Comparison of ENCODE assay signal across 8 cellular contexts in the genomic region with DNA sequence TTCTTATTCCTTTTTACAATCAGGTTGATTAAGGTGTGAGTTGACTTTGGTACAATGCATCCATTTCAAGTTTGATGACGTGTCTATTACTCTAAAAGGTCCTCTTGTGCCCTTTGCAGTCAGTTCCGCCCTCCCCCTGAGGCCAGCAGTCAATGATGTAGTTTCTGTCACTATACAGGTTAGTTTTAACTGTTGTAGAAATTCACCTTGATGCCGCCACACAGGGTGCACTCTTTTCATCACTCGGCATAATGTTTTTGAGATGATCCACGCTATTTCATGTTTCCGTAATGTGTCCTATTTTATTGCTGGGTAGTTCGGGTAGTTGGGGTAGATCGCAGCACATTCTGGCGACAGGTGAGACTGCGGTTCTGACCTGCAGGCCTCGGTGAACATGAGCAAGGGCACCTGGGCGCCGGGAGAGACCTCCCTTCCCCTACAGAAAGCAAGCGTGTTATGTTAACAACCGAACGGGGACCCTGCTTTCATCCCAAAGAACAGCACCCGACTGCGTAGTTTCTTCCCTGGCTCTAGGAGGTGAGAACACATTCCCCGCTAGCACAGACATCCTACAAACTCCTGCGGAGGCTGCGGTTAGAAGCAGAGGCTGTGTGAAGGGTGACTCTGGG. TPM values are rescaled to one million over a fixed set of nuclear protein-coding genes. Genes with fewer than 3 reads are reported as not detected.
DNase-seq lines count a peak whose midpoint lies in the region; ATAC-seq and TF ChIP-seq lines count a peak whose summit lies in the region.
"Not testable (repeated sequence)": the region's sequence is repeated elsewhere in the genome, so short reads cannot be mapped to it uniquely, and the experiment has no call there.

No MANE protein-coding gene starts in this region.

- peak overlapping the region; percentile 89 for H3K4me3 Mint-ChIP-seq in T-helper 2 cell treated with Interferon-gamma antibody and Interleukin-4, amounts not matched to agents 5 μg/mL and 100 μg/mL, for 36 hours
- H3K4me3 Mint-ChIP-seq in brain, result peak overlapping the region; percentile 86 to 91 (median 90)
- H3K4me3 Mint-ChIP-seq in natural killer cell treated with Interleukin-12 subunit alpha and Interleukin-12 subunit beta and Interleukin-15 and Interleukin-18, amount 100 ng/mL, for 72 hours, result peak overlapping the region; percentile 84

- H3K4me3 ChIP-seq in DOHH2 (ENCODE audit: low read length) (peak overlapping the region; percentile 57), HEK293 (ENCODE audit: low read depth, low read length) (peak overlapping the region; percentile 30; the same call in 1 of the 2 replicates), thyroid gland (replicated peaks in 1 of 3) (peak overlapping the region in 2 of 3 donors; percentile 3 to 40)

- H3K4me1 ChIP-seq in DOHH2 (ENCODE audit: control insufficient read depth, low read length); HEK293 (ENCODE audit: control insufficient read depth, insufficient read depth, low read length); foreskin keratinocyte; thyroid gland: not testable (repeated sequence)

- CTCF ChIA-PET in HEK293 (lab: Yijun Ruan, JAX), result not testable (repeated sequence)

- peak overlapping the region; percentile 53 for H3K4me2 ChIP-seq in DOHH2 (ENCODE audit: low read length)

- peak; percentile 17 for ATAC-seq in HG03457 (IDR thresholded peaks at IDR 0.05; ENCODE audit: unreplicated experiment)
- peak; percentile 36 for ATAC-seq in foreskin keratinocyte
- ATAC-seq in natural killer cell treated with Interleukin-12 subunit alpha and Interleukin-12 subunit beta and Interleukin-15 and Interleukin-18, amount 100 ng/mL, for 72 hours, result not testable (repeated sequence)

- H3K27me3 Mint-ChIP-seq in T-helper 2 cell treated with Interferon-gamma antibody and Interleukin-4, amounts not matched to agents 5 μg/mL and 100 μg/mL, for 36 hours (ENCODE audit: low read depth), result peaks cover 17% of the 10 kb centered on the region
- H3K27me3 Mint-ChIP-seq in brain, result peaks cover 56% of the 10 kb centered on the region
- not testable (repeated sequence) for H3K27me3 Mint-ChIP-seq in natural killer cell treated with Interleukin-12 subunit alpha and Interleukin-12 subunit beta and Interleukin-15 and Interleukin-18, amount 100 ng/mL, for 72 hours

- peak overlapping the region; percentile 54 for H3K27ac ChIP-seq in DOHH2 (ENCODE audit: low read depth, low read length)
- H3K27ac ChIP-seq in HEK293 (ENCODE audit: extremely low read depth, low read depth, low read length), result peak overlapping the region; percentile 84; the same call in 1 of the 2 replicates
- not testable (repeated sequence) for H3K27ac ChIP-seq in foreskin keratinocyte, thyroid gland

- not testable (repeated sequence) for H3K27me3 ChIP-seq in DOHH2 (ENCODE audit: control insufficient read depth, low read length); foreskin keratinocyte; thyroid gland

- not testable (repeated sequence) for H3K79me2 ChIP-seq in DOHH2 (ENCODE audit: control insufficient read depth, low read length)

- not testable (repeated sequence) for H3F3A ChIP-seq in DOHH2 (ENCODE audit: control insufficient read depth, insufficient read depth)

- WGBS in thyroid gland, 2 donors, result 28 to 42% methylated on average over 5 to 7 of the region's 21 CpGs

- H4K20me1 ChIP-seq in DOHH2 (ENCODE audit: control insufficient read depth, insufficient read depth, low read depth, low read length), result not testable (repeated sequence)

- not testable (repeated sequence) for H3K9me2 ChIP-seq in DOHH2 (replicated peaks; ENCODE audit: control insufficient read depth, low read length)

- not testable (repeated sequence) for H3K4me1 Mint-ChIP-seq in T-helper 2 cell treated with Interferon-gamma antibody and Interleukin-4, amounts not matched to agents 5 μg/mL and 100 μg/mL, for 36 hours (ENCODE audit: low read depth); brain; natural killer cell treated with Interleukin-12 subunit alpha and Interleukin-12 subunit beta and Interleukin-15 and Interleukin-18, amount 100 ng/mL, for 72 hours (ENCODE audit: low read depth in 2 of 2)

- TF ChIP-seq CTCF in DOHH2 (IDR thresholded peaks at IDR 0.05; ENCODE audit: low read depth, low read length, poor library complexity, severe bottlenecking); HEK293 (tag by site-specific recombination; IDR thresholded peaks at IDR 0.05); brain (conservative IDR thresholded peaks at IDR 0.05); foreskin keratinocyte (conservative IDR thresholded peaks at IDR 0.05); thyroid gland (IDR thresholded peaks at IDR 0.05): not testable (repeated sequence)

- DNase-seq in T-helper 2 cell treated with Interferon-gamma antibody and Interleukin-4, amounts not matched to agents 5 μg/mL and 100 μg/mL, for 36 hours (ENCODE audit: low spot score); foreskin keratinocyte; natural killer cell treated with Interleukin-12 subunit alpha and Interleukin-12 subunit beta and Interleukin-15 and Interleukin-18, amount 100 ng/mL, for 72 hours (ENCODE audit: low spot score); thyroid gland: not testable (repeated sequence)

- POLR2A ChIA-PET in HEK293 (lab: Yijun Ruan, JAX), result interaction anchor here (0.9 to 1.0 kb wide), 2 partner anchors 184 to 394 kb away, joined by 5 to 13 read pairs; partner anchors contain the start of gene PIAS3

- H3K27ac Mint-ChIP-seq in T-helper 2 cell treated with Interferon-gamma antibody and Interleukin-4, amounts not matched to agents 5 μg/mL and 100 μg/mL, for 36 hours, result not testable (repeated sequence)
- peak overlapping the region in 1 of 5 experiments; percentile 81 for H3K27ac Mint-ChIP-seq in brain
- peak overlapping the region; percentile 83 to 87 for H3K27ac Mint-ChIP-seq in natural killer cell treated with Interleukin-12 subunit alpha and Interleukin-12 subunit beta and Interleukin-15 and Interleukin-18, amount 100 ng/mL, for 72 hours

- not testable (repeated sequence) for TF ChIP-seq POLR2A in thyroid gland (IDR thresholded peaks at IDR 0.05)

- H3K9me3 ChIP-seq in DOHH2 (ENCODE audit: control insufficient read depth, insufficient read depth, low read length); HEK293 (ENCODE audit: control insufficient read depth, insufficient read depth, low read depth, low read length); thyroid gland: not testable (repeated sequence)

- not testable (repeated sequence) for H3K36me3 ChIP-seq in DOHH2 (ENCODE audit: control insufficient read depth, low read length); HEK293 (ENCODE audit: control insufficient read depth in 2 of 2, insufficient read depth in 1 of 2, low read length in 2 of 2); thyroid gland

- H3K9me3 Mint-ChIP-seq in T-helper 2 cell treated with Interferon-gamma antibody and Interleukin-4, amounts not matched to agents 5 μg/mL and 100 μg/mL, for 36 hours; brain; natural killer cell treated with Interleukin-12 subunit alpha and Interleukin-12 subunit beta and Interleukin-15 and Interleukin-18, amount 100 ng/mL, for 72 hours: not testable (repeated sequence)

- intact Hi-C loops in thyroid gland (cut with DNase I), result not testable (repeated sequence)

- not testable (repeated sequence) for H3K36me3 Mint-ChIP-seq in T-helper 2 cell treated with Interferon-gamma antibody and Interleukin-4, amounts not matched to agents 5 μg/mL and 100 μg/mL, for 36 hours (ENCODE audit: low read depth); brain; natural killer cell treated with Interleukin-12 subunit alpha and Interleukin-12 subunit beta and Interleukin-15 and Interleukin-18, amount 100 ng/mL, for 72 hours

RNA-seq across cellular contexts. Expression of gene NBPF20, which starts 39.4 kb away (rescaled TPM):
- 0.93 TPM for polyA plus RNA-seq in brain (ENCODE audit: insufficient read depth, low read depth, low replicate concordance)
- total RNA-seq in foreskin keratinocyte, result 3.7 and 5.0 TPM in 2 replicates
- polyA plus RNA-seq in foreskin keratinocyte, result 1.4 and 2.0 TPM in 2 replicates
- 1 to 10 TPM; 1.0 to 2.4 TPM for total RNA-seq in natural killer cell treated with Interleukin-12 subunit alpha and Interleukin-12 subunit beta and Interleukin-15 and Interleukin-18, amount 100 ng/mL, for 72 hours
- total RNA-seq in thyroid gland, result 1 to 10 TPM; 1.9 to 4.5 (median 2.4) TPM
